In genomic region chr2:109231428-109231827, GRCh38 we compare ENCODE assay signal across 22 cellular contexts.
A peak's percentile ranks its signal among the peaks of the same experiment; 100 is the strongest.
DNase-seq lines count a peak whose midpoint lies in the region; ATAC-seq, FAIRE-seq and TF ChIP-seq lines count a peak whose summit lies in the region.
"Had no signal": no experiment of that assay in that cellular context is flagged by ENCODE, and none has a peak within 500 bp of the region (broad histone marks: within the 10 kb centered on the region; RNA-seq: fewer than 3 reads in every experiment).

No MANE protein-coding gene starts in this region.

- H3K4me1 Mint-ChIP-seq in stimulated activated naive CD8-positive, alpha-beta T cell treated with anti-CD3 and anti-CD28 coated beads, Interleukin-15, Interleukin-2, amounts not matched to agents 100 ng/mL and 50 ng/mL, for 24 hours (ENCODE audit: low read depth), result peaks cover 32% of the 10 kb centered on the region

- no peak for ATAC-seq in stimulated activated naive CD8-positive, alpha-beta T cell treated with anti-CD3 and anti-CD28 coated beads, Interleukin-15, Interleukin-2, amounts not matched to agents 100 U/mL and 50 U/mL, for 24 hours
- no peak for ATAC-seq in GM12878
- no peak for ATAC-seq in upper lobe of right lung
- no peak for ATAC-seq in GM18909 (IDR thresholded peaks at IDR 0.05; ENCODE audit: poor library complexity, unreplicated experiment)
- ATAC-seq: GM23338 had no signal

- H3K36me3 ChIP-seq in GM12878 (ENCODE audit: control insufficient read depth in 2 of 2, insufficient read depth in 2 of 2, low read length in 1 of 2) (no peaks in the 10 kb centered on the region), osteoblast (ENCODE audit: insufficient read depth, low read length) (no peaks in the 10 kb centered on the region), upper lobe of right lung (no peaks in the 10 kb centered on the region), small intestine (ENCODE audit: control insufficient read depth in 2 of 2, insufficient read depth in 2 of 2, low read length in 2 of 2) (no peaks in the 10 kb centered on the region)
- H3K36me3 ChIP-seq: BE2C, HAP-1 had no signal

- H3K27ac ChIP-seq in GM12878 (ENCODE audit: control insufficient read depth, insufficient read depth) (no peak overlapping the region), osteoblast (ENCODE audit: low read depth, low read length) (no peak overlapping the region), upper lobe of right lung (peak overlapping the region; percentile 42), small intestine (ENCODE audit: low read depth in 1 of 2, low read length in 1 of 2) (no peak overlapping the region)
- H3K27ac ChIP-seq: HL-60 had no signal

- intact Hi-C loops in GM12878 (cut with micrococcal nuclease; ENCODE audit: unreplicated experiment) (no loop called here), upper lobe of right lung (cut with DNase I) (no loop called here)

- no peak overlapping the region for H3K9ac ChIP-seq in GM12878 (ENCODE audit: control insufficient read depth, insufficient read depth, low read length)

- no peak for TF ChIP-seq POLR2A in GM12878 (IDR thresholded peaks at IDR 0.05; ENCODE audit: low read depth, low read length)

- no peaks in the 10 kb centered on the region for H3K9me3 Mint-ChIP-seq in stimulated activated naive CD8-positive, alpha-beta T cell treated with anti-CD3 and anti-CD28 coated beads, Interleukin-15, Interleukin-2, amounts not matched to agents 100 ng/mL and 50 ng/mL, for 24 hours
- H3K9me3 Mint-ChIP-seq: CD4-positive, alpha-beta T cell; GM23338 had no signal

- no peaks in the 10 kb centered on the region; the same call in 1 of the 3 replicates for H3K9me3 ChIP-seq in GM12878 (replicated peaks; ENCODE audit: control insufficient read depth, insufficient read depth, low read length)
- no peaks in the 10 kb centered on the region for H3K9me3 ChIP-seq in osteoblast (ENCODE audit: low read depth, low read length)
- no peaks in the 10 kb centered on the region for H3K9me3 ChIP-seq in upper lobe of right lung
- H3K9me3 ChIP-seq in small intestine (ENCODE audit: control insufficient read depth, low read depth), result no peaks in the 10 kb centered on the region
- H3K9me3 ChIP-seq: BE2C, HAP-1 had no signal

- BruUV-seq in GM12878 (replicated peaks; lab: Mats Ljungman, UMichigan), result no TSS peak

- H3K27ac Mint-ChIP-seq in stimulated activated naive CD8-positive, alpha-beta T cell treated with anti-CD3 and anti-CD28 coated beads, Interleukin-15, Interleukin-2, amounts not matched to agents 100 ng/mL and 50 ng/mL, for 24 hours, result peak overlapping the region; percentile 14
- H3K27ac Mint-ChIP-seq: CD4-positive, alpha-beta T cell; GM23338 had no signal

- SMC1A ChIA-PET in GM12878 (lab: Charles Lee; ENCODE audit: uncharacterized antibody, unreplicated experiment), result interaction anchor here (1.0 to 1.8 kb wide), 6 partner anchors 8 to 98 kb away, joined by 3 to 9 read pairs (median 5); no protein-coding TSS in a partner anchor

- TF ChIP-seq CTCF in GM12878 (IDR thresholded peaks at IDR 0.05 in 2 of 3, conservative IDR thresholded peaks at IDR 0.05 in 1 of 3; ENCODE audit: control insufficient read depth in 2 of 3, extremely low read depth in 1 of 3, insufficient read depth in 1 of 3, low read depth in 3 of 3, low read length in 3 of 3) (no peak), osteoblast (IDR thresholded peaks at IDR 0.05; ENCODE audit: extremely low read depth, low read depth, low read length) (no peak), upper lobe of right lung (IDR thresholded peaks at IDR 0.05) (no peak)

- DNase-seq in stimulated activated naive CD8-positive, alpha-beta T cell treated with anti-CD3 and anti-CD28 coated beads, Interleukin-15, Interleukin-2, amounts not matched to agents 100 U/mL and 50 U/mL, for 24 hours, result no peak
- DNase-seq in GM12878 (ENCODE audit: low read depth, low spot score), result no peak
- DNase-seq in osteoblast (ENCODE audit: insufficient read length, low spot score, missing footprints), result no peak
- DNase-seq in upper lobe of right lung, result no peak
- no peak for DNase-seq in kidney tubule cell (ENCODE audit: low spot score)
- no peak for DNase-seq in small intestine
- DNase-seq: BE2C; CD4-positive, alpha-beta T cell; COR-L47; KG1; NCI-H1092 treated with DMSO at 0.1 percent for 48 hours; NCI-H1436 treated with DMSO at 0.1 percent for 48 hours; NCI-H2029 treated with DMSO at 0.1 percent for 48 hours; NCI-H446 treated with DMSO at 0.1 percent for 48 hours; NCI-H526 treated with DMSO at 0.1 percent for 48 hours; SHP77 had no signal

- H3K27me3 Mint-ChIP-seq in stimulated activated naive CD8-positive, alpha-beta T cell treated with anti-CD3 and anti-CD28 coated beads, Interleukin-15, Interleukin-2, amounts not matched to agents 100 ng/mL and 50 ng/mL, for 24 hours, result peaks cover 4% of the 10 kb centered on the region

- in situ Hi-C loops in GM12878 (cut with MboI), result no loop called here

- POLR2A ChIA-PET in GM12878 (lab: Charles Lee), result no interaction called here

- TF ChIP-seq EP300 in GM12878 (IDR thresholded peaks at IDR 0.05; ENCODE audit: borderline replicate concordance in 1 of 2, control insufficient read depth in 1 of 2, low read depth in 2 of 2, low read length in 2 of 2), result no peak

- H3K4me2 ChIP-seq in GM12878 (ENCODE audit: control insufficient read depth, insufficient read depth) (no peak overlapping the region), osteoblast (ENCODE audit: insufficient read depth, low read length) (peak overlapping the region; percentile 15)
- H3K4me2 ChIP-seq: GM23338 had no signal

- WGBS in GM12878 (ENCODE audit: insufficient coverage, insufficient replicate concordance, low lambda C conversion rate, missing lambda C conversion rate), result 45% methylated on average over 3 of the region's 3 CpGs
- WGBS in small intestine, 3 donors, result 64 to 72% (median 66%) methylated on average over 3 of the region's 3 CpGs

- H2AFZ ChIP-seq in GM12878 (ENCODE audit: control insufficient read depth, low read depth, low read length) (no peak overlapping the region), osteoblast (ENCODE audit: low read length) (no peak overlapping the region)
- H2AFZ ChIP-seq: GM23338 had no signal

- CTCF ChIA-PET in GM12878 (lab: Yijun Ruan, JAX), result interaction anchor here (1.1 to 2.3 kb wide), 2 partner anchors 12 to 14 kb away, joined by 5 to 6 read pairs; no protein-coding TSS in a partner anchor

- H3K4me1 ChIP-seq in GM12878 (ENCODE audit: control insufficient read depth, insufficient read depth, low read length), result peaks cover 15% of the 10 kb centered on the region
- peaks cover 6% of the 10 kb centered on the region for H3K4me1 ChIP-seq in osteoblast (ENCODE audit: insufficient read depth, low read length)
- peaks cover 6% of the 10 kb centered on the region for H3K4me1 ChIP-seq in upper lobe of right lung
- no peaks in the 10 kb centered on the region for H3K4me1 ChIP-seq in small intestine (ENCODE audit: control insufficient read depth in 2 of 2, insufficient read depth in 1 of 2, low read depth in 1 of 2, low read length in 1 of 2)
- H3K4me1 ChIP-seq: BE2C, HAP-1 had no signal

- no peaks in the 10 kb centered on the region for H3K36me3 Mint-ChIP-seq in stimulated activated naive CD8-positive, alpha-beta T cell treated with anti-CD3 and anti-CD28 coated beads, Interleukin-15, Interleukin-2, amounts not matched to agents 100 ng/mL and 50 ng/mL, for 24 hours (ENCODE audit: low read depth)

- H4K20me1 ChIP-seq in GM12878 (ENCODE audit: control insufficient read depth, insufficient read depth) (no peaks in the 10 kb centered on the region), osteoblast (ENCODE audit: insufficient read depth, low read length) (peaks cover 72% of the 10 kb centered on the region)

- FAIRE-seq in GM12878 (lab: Jason Lieb, UNC) (no peak), small intestine (lab: Jason Lieb, UNC) (no peak)
- FAIRE-seq: GM12892 had no signal

- RAD21 ChIA-PET in GM12878 (lab: Charles Lee; ENCODE audit: unreplicated experiment), result interaction anchor here (1.1 to 3.6 kb wide), 4 partner anchors 13 to 26 kb away, joined by 3 to 15 read pairs (median 6); no protein-coding TSS in a partner anchor

- peaks cover 2% of the 10 kb centered on the region; the same call in 1 of the 2 replicates for H3K79me2 ChIP-seq in GM12878 (ENCODE audit: control insufficient read depth, insufficient read depth, low read length)
- peaks cover 70% of the 10 kb centered on the region for H3K79me2 ChIP-seq in osteoblast (ENCODE audit: insufficient read depth, low read length)

- TF ChIP-seq RAD21 in GM12878 (IDR thresholded peaks at IDR 0.05; ENCODE audit: insufficient read depth, low read depth, low read length), result no peak

- no peak overlapping the region for H3K4me3 Mint-ChIP-seq in stimulated activated naive CD8-positive, alpha-beta T cell treated with anti-CD3 and anti-CD28 coated beads, Interleukin-15, Interleukin-2, amounts not matched to agents 100 ng/mL and 50 ng/mL, for 24 hours
- H3K4me3 Mint-ChIP-seq: CD4-positive, alpha-beta T cell; GM23338 had no signal

- H3K27me3 ChIP-seq in GM12878 (replicated peaks in 1 of 2; ENCODE audit: control insufficient read depth in 2 of 2, insufficient read depth in 2 of 2, low read length in 1 of 2) (no peaks in the 10 kb centered on the region), osteoblast (ENCODE audit: insufficient read depth, low read length) (no peaks in the 10 kb centered on the region), upper lobe of right lung (no peaks in the 10 kb centered on the region), small intestine (ENCODE audit: control insufficient read depth in 2 of 2, insufficient read depth in 2 of 2, low read length in 2 of 2) (no peaks in the 10 kb centered on the region)

- H3K4me3 ChIP-seq in GM12878, result no peak overlapping the region
- H3K4me3 ChIP-seq in osteoblast (ENCODE audit: insufficient read depth, low read length), result no peak overlapping the region
- H3K4me3 ChIP-seq in upper lobe of right lung, result no peak overlapping the region
- H3K4me3 ChIP-seq in small intestine (ENCODE audit: low read depth in 1 of 2, low read length in 2 of 2), result no peak overlapping the region
- H3K4me3 ChIP-seq: GM23338, HAP-1 had no signal

TF ChIP-seq in GM12878, 131 proteins besides CTCF, POLR2A, EP300 and RAD21:
- TF ChIP-seq MEF2B (IDR thresholded peaks at IDR 0.05; ENCODE audit: partially characterized antibody, poor library complexity, severe bottlenecking) (peak; percentile 6), ASH2L (IDR thresholded peaks at IDR 0.05; ENCODE audit: borderline replicate concordance, low read depth) (no peak)
TF ChIP-seq in GM12878: peak in this region for 1.
